10 cellular contexts compared by ENCODE assay signal in the genomic region with DNA sequence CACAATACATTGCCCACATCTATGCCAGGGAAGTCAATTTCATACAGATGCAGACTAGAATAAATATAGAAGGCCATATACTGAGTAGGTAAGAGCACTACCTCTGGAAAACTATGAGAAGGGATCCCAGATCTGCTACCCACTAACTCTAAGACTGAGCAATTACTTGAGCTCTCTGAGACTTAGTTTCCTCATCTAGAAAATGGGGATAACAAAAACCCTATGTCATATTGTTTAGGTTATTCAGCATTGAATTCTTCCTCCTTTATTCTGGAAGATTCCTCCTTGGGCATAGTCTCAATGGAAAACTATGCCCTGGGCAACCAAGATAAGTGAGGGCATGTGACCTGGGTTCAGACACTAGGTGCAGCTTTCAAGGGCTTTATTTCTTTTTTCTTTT.
"Had no signal": no experiment of that assay in that cellular context is flagged by ENCODE, and none has a peak within 500 bp of the region (broad histone marks: within the 10 kb centered on the region; RNA-seq: fewer than 3 reads in every experiment).

No MANE protein-coding gene starts in this region.

- FAIRE-seq: H1, H54 had no signal

- H3K27ac Mint-ChIP-seq: GM23338, H9, HFFc6 had no signal

- H3K4me2 ChIP-seq: GM23338, KMS-11 had no signal

- H3K9me3 Mint-ChIP-seq: GM23338, H9, HFFc6 had no signal

- H3K4me3 Mint-ChIP-seq: GM23338, H9, HFFc6 had no signal

- H3K27ac ChIP-seq: HL-60, KMS-11 had no signal

- H2AFZ ChIP-seq: GM23338 had no signal

- H3K9ac ChIP-seq: KMS-11 had no signal

- ATAC-seq: GM23338 had no signal

- DNase-seq: H9, HCEC 1CT, HFFc6, IMR-90, KBM-7 had no signal

- H3K4me3 ChIP-seq: GM23338 had no signal
